Comparison of ENCODE assay signal across 26 cellular contexts in genomic region chr4:146641762-146642161, GRCh38. TPM values are rescaled to one million over a fixed set of nuclear protein-coding genes. Genes with fewer than 3 reads are reported as not detected.
"Had no signal": no experiment of that assay in that cellular context is flagged by ENCODE, and none has a peak within 500 bp of the region (broad histone marks: within the 10 kb centered on the region; RNA-seq: fewer than 3 reads in every experiment).

No MANE protein-coding gene starts in this region.

- H3K9me3 ChIP-seq: esophagus squamous epithelium, right atrium auricular region, sigmoid colon had no signal

- H3K9me3 Mint-ChIP-seq: dendritic cell treated with granulocyte-macrophage colony-stimulating factor and Interleukin-4, amounts not matched to agents 40 ng/mL and 50 ng/mL, for 4 days; natural killer cell treated with Interleukin-12 subunit alpha and Interleukin-12 subunit beta and Interleukin-15 and Interleukin-18, amount 100 ng/mL, for 72 hours had no signal

- H3K4me3 ChIP-seq: esophagus squamous epithelium, gastroesophageal sphincter, lung, right atrium auricular region, sigmoid colon, skin epidermis had no signal

- ATAC-seq: effector memory CD8-positive, alpha-beta T cell; gastroesophageal sphincter; left colon; left ventricle myocardium superior; natural killer cell treated with Interleukin-12 subunit alpha and Interleukin-12 subunit beta and Interleukin-15 and Interleukin-18, amount 100 ng/mL, for 72 hours had no signal

- H3K27ac Mint-ChIP-seq: dendritic cell treated with granulocyte-macrophage colony-stimulating factor and Interleukin-4, amounts not matched to agents 40 ng/mL and 50 ng/mL, for 4 days; effector memory CD8-positive, alpha-beta T cell; natural killer cell treated with Interleukin-12 subunit alpha and Interleukin-12 subunit beta and Interleukin-15 and Interleukin-18, amount 100 ng/mL, for 72 hours had no signal

- H3K4me3 Mint-ChIP-seq: dendritic cell treated with granulocyte-macrophage colony-stimulating factor and Interleukin-4, amounts not matched to agents 40 ng/mL and 50 ng/mL, for 4 days; effector memory CD8-positive, alpha-beta T cell; natural killer cell treated with Interleukin-12 subunit alpha and Interleukin-12 subunit beta and Interleukin-15 and Interleukin-18, amount 100 ng/mL, for 72 hours had no signal

- FAIRE-seq: colon, kidney had no signal

- H3K36me3 ChIP-seq: esophagus squamous epithelium, gastroesophageal sphincter, right atrium auricular region, sigmoid colon had no signal

- H3K27ac ChIP-seq: esophagus squamous epithelium, gastroesophageal sphincter, right atrium auricular region, sigmoid colon, skin epidermis had no signal

- DNase-seq: effector memory CD8-positive, alpha-beta T cell; esophagus squamous epithelium; foreskin fibroblast; kidney; left colon; left ventricle myocardium superior; mesenchymal stem cell; midbrain; posterior cingulate gyrus; sigmoid colon; stimulated activated CD4-positive, alpha-beta T cell treated with anti-CD3 and anti-CD28 coated beads, Interleukin-2, amount 100 ng/mL, for 24 hours; stimulated activated CD4-positive, alpha-beta T cell treated with anti-CD3 and anti-CD28 coated beads, Interleukin-4, amount 100 ng/mL, for 4 hours; stimulated activated naive CD4-positive, alpha-beta T cell; trophoblast cell had no signal

RNA-seq across cellular contexts. Expression of gene POU4F2, which starts 3.1 kb away (rescaled TPM):
- total RNA-seq: epithelial cell of proximal tubule; esophagus squamous epithelium; gastroesophageal sphincter; kidney; left colon; left ventricle myocardium superior; natural killer cell treated with Interleukin-12 subunit alpha and Interleukin-12 subunit beta and Interleukin-15 and Interleukin-18, amount 100 ng/mL, for 72 hours; osteocyte; pulmonary artery endothelial cell; right atrium auricular region; sigmoid colon; urinary bladder had no signal
- polyA plus RNA-seq: lung, sigmoid colon, thymus, urinary bladder had no signal
